ENCODE assay signal across 19 cellular contexts in genomic region chr10:48737866-48738265, GRCh38. TPM values are rescaled to one million over a fixed set of nuclear protein-coding genes. Genes with fewer than 3 reads are reported as not detected.
DNase-seq lines count a peak whose midpoint lies in the region; ATAC-seq, FAIRE-seq and TF ChIP-seq lines count a peak whose summit lies in the region.
"Had no signal": no experiment of that assay in that cellular context is flagged by ENCODE, and none has a peak within 500 bp of the region (broad histone marks: within the 10 kb centered on the region; RNA-seq: fewer than 3 reads in every experiment).

No MANE protein-coding gene starts in this region.

- no peak overlapping the region for H3K4me3 Mint-ChIP-seq in activated CD4-positive, alpha-beta T cell treated with anti-CD3 and anti-CD28 coated beads, Interleukin-2, amount 10 ng/mL, durations not matched to agents 7 days and 5 days
- H3K4me3 Mint-ChIP-seq: CD14-positive monocyte; CD4-positive, alpha-beta memory T cell had no signal

- FAIRE-seq in bronchial epithelial cell (lab: Jason Lieb, UNC): no peak

- H3K27ac Mint-ChIP-seq in activated CD4-positive, alpha-beta T cell treated with anti-CD3 and anti-CD28 coated beads, Interleukin-2, amount 10 ng/mL, durations not matched to agents 7 days and 5 days: no peak overlapping the region
- H3K27ac Mint-ChIP-seq: CD4-positive, alpha-beta memory T cell had no signal

- no peak for TF ChIP-seq CTCF in HEK293 (tag by site-specific recombination; IDR thresholded peaks at IDR 0.05)
- TF ChIP-seq CTCF in bronchial epithelial cell (IDR thresholded peaks at IDR 0.05; ENCODE audit: insufficient read depth, low read length, severe bottlenecking): no peak
- no peak for TF ChIP-seq CTCF in foreskin keratinocyte (conservative IDR thresholded peaks at IDR 0.05)
- no peak for TF ChIP-seq CTCF in spleen (IDR thresholded peaks at IDR 0.05 in 8 of 11, conservative IDR thresholded peaks at IDR 0.05 in 3 of 11)

- intact Hi-C loops in spleen (cut with DNase I; ENCODE audit: low total_unique reads): no loop called here

- DNase-seq in bronchial epithelial cell (ENCODE audit: low read depth) (peak; percentile 82), foreskin keratinocyte (peak; percentile 33 to 66), retina (peak; percentile 45), pons (ENCODE audit: low spot score) (no peak), spleen (no peak)
- no peak for DNase-seq in activated CD4-positive, alpha-beta T cell treated with anti-CD3 and anti-CD28 coated beads, Interleukin-2, amount 10 ng/mL, durations not matched to agents 7 days and 5 days
- DNase-seq: 8988T; CD4-positive, alpha-beta memory T cell; DMS79 treated with DMSO at 0.1 percent for 48 hours; GF-D8; GOT3; H7 had no signal

- H3K36me3 Mint-ChIP-seq in activated CD4-positive, alpha-beta T cell treated with anti-CD3 and anti-CD28 coated beads, Interleukin-2, amount 10 ng/mL, durations not matched to agents 7 days and 5 days (ENCODE audit: low read depth): no peaks in the 10 kb centered on the region
- H3K36me3 Mint-ChIP-seq: CD4-positive, alpha-beta memory T cell had no signal

- H3K27ac ChIP-seq in HEK293 (ENCODE audit: extremely low read depth, low read depth, low read length) (no peak overlapping the region), foreskin keratinocyte (no peak overlapping the region), spleen (no peak overlapping the region)
- H3K27ac ChIP-seq: BLaER1 had no signal

- TF ChIP-seq POLR2A in spleen (IDR thresholded peaks at IDR 0.05): no peak

- POLR2A ChIA-PET in HEK293 (lab: Yijun Ruan, JAX): no interaction called here
- POLR2A ChIA-PET in activated CD4-positive, alpha-beta T cell treated with anti-CD3 and anti-CD28 coated beads, Interleukin-2, amount 10 ng/mL, durations not matched to agents 7 days and 5 days (lab: Charles Lee): no interaction called here

- H3K4me1 Mint-ChIP-seq in activated CD4-positive, alpha-beta T cell treated with anti-CD3 and anti-CD28 coated beads, Interleukin-2, amount 10 ng/mL, durations not matched to agents 7 days and 5 days: no peaks in the 10 kb centered on the region
- H3K4me1 Mint-ChIP-seq: CD14-positive monocyte; CD4-positive, alpha-beta memory T cell had no signal

- CTCF ChIA-PET in HEK293 (lab: Yijun Ruan, JAX): no interaction called here
- CTCF ChIA-PET in activated CD4-positive, alpha-beta T cell treated with anti-CD3 and anti-CD28 coated beads, Interleukin-2, amount 10 ng/mL, durations not matched to agents 7 days and 5 days (lab: Charles Lee): no interaction called here

- no peaks in the 10 kb centered on the region for H3K9me3 Mint-ChIP-seq in activated CD4-positive, alpha-beta T cell treated with anti-CD3 and anti-CD28 coated beads, Interleukin-2, amount 10 ng/mL, durations not matched to agents 7 days and 5 days
- H3K9me3 Mint-ChIP-seq: CD14-positive monocyte; CD4-positive, alpha-beta memory T cell had no signal

- no peaks in the 10 kb centered on the region for H3K36me3 ChIP-seq in HEK293 (ENCODE audit: control insufficient read depth in 2 of 2, insufficient read depth in 1 of 2, low read length in 2 of 2)
- no peaks in the 10 kb centered on the region for H3K36me3 ChIP-seq in bronchial epithelial cell (ENCODE audit: control insufficient read depth, insufficient read depth, low read length)
- H3K36me3 ChIP-seq in spleen: peaks cover 0 to 100% (median 54%) of the 10 kb centered on the region in 6 donors

- no peaks in the 10 kb centered on the region for H3K27me3 ChIP-seq in bronchial epithelial cell (ENCODE audit: control insufficient read depth, insufficient read depth, low read length)
- no peaks in the 10 kb centered on the region for H3K27me3 ChIP-seq in foreskin keratinocyte
- no peaks in the 10 kb centered on the region for H3K27me3 ChIP-seq in spleen (replicated peaks in 1 of 7)
- H3K27me3 ChIP-seq: BLaER1 had no signal

- H3K9me3 ChIP-seq in HEK293 (ENCODE audit: control insufficient read depth, insufficient read depth, low read depth, low read length) (no peaks in the 10 kb centered on the region), spleen (no peaks in the 10 kb centered on the region)
- H3K9me3 ChIP-seq: BLaER1 had no signal

- H3K4me3 ChIP-seq in HEK293 (ENCODE audit: low read depth, low read length) (no peak overlapping the region), bronchial epithelial cell (ENCODE audit: low read depth, low read length) (no peak overlapping the region), spleen (no peak overlapping the region)
- H3K4me3 ChIP-seq: BLaER1 had no signal

- ATAC-seq in foreskin keratinocyte: peak; percentile 25
- no peak for ATAC-seq in HG03439 (IDR thresholded peaks at IDR 0.05; ENCODE audit: unreplicated experiment)
- ATAC-seq: HCT116 had no signal

- H3K4me1 ChIP-seq in HEK293 (ENCODE audit: control insufficient read depth, insufficient read depth, low read length): no peaks in the 10 kb centered on the region
- peaks cover 6% of the 10 kb centered on the region for H3K4me1 ChIP-seq in foreskin keratinocyte
- no peaks in the 10 kb centered on the region for H3K4me1 ChIP-seq in spleen

- H3K27me3 Mint-ChIP-seq in activated CD4-positive, alpha-beta T cell treated with anti-CD3 and anti-CD28 coated beads, Interleukin-2, amount 10 ng/mL, durations not matched to agents 7 days and 5 days: peaks cover 5% of the 10 kb centered on the region

- WGBS in spleen, 5 donors: 85 to 94% (median 91%) methylated on average over 2 of the region's 2 CpGs

TF ChIP-seq in HEK293, 187 proteins besides CTCF, POLR2A, EP300 and RAD21:
- TF ChIP-seq ZNF555 (tag by site-specific recombination; conservative IDR thresholded peaks at IDR 0.05) (no peak), TRIM28 (IDR thresholded peaks at IDR 0.05; ENCODE audit: borderline replicate concordance, low read length) (no peak), ZNF214 (tag by site-specific recombination; IDR thresholded peaks at IDR 0.05; ENCODE audit: borderline replicate concordance) (no peak), PRDM1 (tag by site-specific recombination; IDR thresholded peaks at IDR 0.05) (0 out of 2 replicates have a peak, but pooled peaks have one; percentile 11)

RNA-seq across cellular contexts. Expression of gene WDFY4, which starts 53.2 kb away (rescaled TPM):
- total RNA-seq in bronchial epithelial cell (under 0.01 TPM in 2 replicates), foreskin keratinocyte (0.04 TPM in 1 of 2 replicates, not detected in the other), spleen (100 to 1,000 TPM in 3 of 7 donors, 10 to 100 TPM in 4; 72.1 to 120 (median 96.8) TPM)
- polyA plus RNA-seq in foreskin keratinocyte (not detected in 2 replicates), spleen (10 to 100 TPM; 31.7 to 49.7 (median 39.0) TPM)
- under 1 TPM; 0.37 to 0.40 TPM for total RNA-seq in activated CD4-positive, alpha-beta T cell treated with anti-CD3 and anti-CD28 coated beads, Interleukin-2, amount 10 ng/mL, durations not matched to agents 7 days and 5 days
- total RNA-seq: A673, H7 had no signal
- polyA plus RNA-seq: AG04450 had no signal

Comparison
In these comparisons a context has a peak if more than half of its experiments do, and no peak if none do; other contexts are left out.
1. DNase-seq: peak in bronchial epithelial cell (single experiment), foreskin keratinocyte (2 of 2) and retina (single experiment); none in pons (single experiment), activated CD4-positive, alpha-beta T cell treated with anti-CD3 and anti-CD28 coated beads, Interleukin-2, amount 10 ng/mL, durations not matched to agents 7 days and 5 days (single experiment) and spleen (single experiment).
2. RNA of gene WDFY4, which starts 53.2 kb away (total RNA-seq): 72.1 to 120 TPM in spleen; 0.37 to 0.40 TPM in activated CD4-positive, alpha-beta T cell treated with anti-CD3 and anti-CD28 coated beads, Interleukin-2, amount 10 ng/mL, durations not matched to agents 7 days and 5 days, 0.04 TPM in foreskin keratinocyte and under 0.01 TPM in bronchial epithelial cell; every median in the first group is over 10 times any median in the second.